ENCODE assay signal across 18 cellular contexts in the genomic region with DNA sequence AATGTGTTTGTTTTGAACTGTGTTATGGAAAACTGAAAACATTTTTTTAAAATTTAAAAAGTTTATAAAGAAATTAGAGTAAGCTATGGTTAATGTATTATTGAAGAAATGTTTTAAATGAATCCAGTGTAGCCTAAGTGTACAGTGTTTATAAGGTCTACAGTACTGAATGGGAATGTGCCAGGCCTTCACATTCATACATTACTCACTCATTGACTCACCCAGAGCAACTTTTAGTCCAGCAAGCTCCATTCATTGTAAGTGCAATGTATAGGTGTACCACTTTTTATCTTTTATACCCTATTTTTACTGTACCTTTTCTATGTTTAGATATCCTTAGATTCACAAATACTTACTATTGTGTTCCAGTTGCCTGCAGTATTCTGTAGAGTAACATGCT.
DNase-seq lines count a peak whose midpoint lies in the region; ATAC-seq and TF ChIP-seq lines count a peak whose summit lies in the region.
"Had no signal": no experiment of that assay in that cellular context is flagged by ENCODE, and none has a peak within 500 bp of the region (broad histone marks: within the 10 kb centered on the region; RNA-seq: fewer than 3 reads in every experiment).

No MANE protein-coding gene starts in this region.

- H3K9me3 ChIP-seq in neural progenitor cell (ENCODE audit: low read depth) = no peaks in the 10 kb centered on the region
- H3K9me3 ChIP-seq: heart left ventricle, left ventricle myocardium inferior, psoas muscle had no signal

- no peak for TF ChIP-seq CTCF in cardiac fibroblast (IDR thresholded peaks at IDR 0.05; ENCODE audit: low read depth, low read length)
- TF ChIP-seq CTCF in kidney epithelial cell (IDR thresholded peaks at IDR 0.05; ENCODE audit: insufficient read depth, low read length, poor library complexity, severe bottlenecking) = no peak
- no peak for TF ChIP-seq CTCF in neural progenitor cell (IDR thresholded peaks at IDR 0.05)

- H3K36me3 Mint-ChIP-seq in neural progenitor cell = no peaks in the 10 kb centered on the region
- H3K36me3 Mint-ChIP-seq: CD14-positive monocyte had no signal

- H3K4me1 Mint-ChIP-seq in neural progenitor cell = peaks cover 6% of the 10 kb centered on the region
- H3K4me1 Mint-ChIP-seq: CD14-positive monocyte had no signal

- H3K9me3 Mint-ChIP-seq in neural progenitor cell = no peaks in the 10 kb centered on the region
- H3K9me3 Mint-ChIP-seq: CD14-positive monocyte had no signal

- no peak for ATAC-seq in GM18870 (IDR thresholded peaks at IDR 0.05; ENCODE audit: unreplicated experiment)
- ATAC-seq: heart left ventricle, psoas muscle had no signal

- no peaks in the 10 kb centered on the region for H4K20me1 ChIP-seq in neural progenitor cell (ENCODE audit: low read depth)

- H2AFZ ChIP-seq in neural progenitor cell (replicated peaks) = no peak overlapping the region

- H3K79me2 ChIP-seq in neural progenitor cell (ENCODE audit: low read depth) = no peaks in the 10 kb centered on the region

- no peaks in the 10 kb centered on the region for H3K27me3 Mint-ChIP-seq in neural progenitor cell (ENCODE audit: insufficient read depth, low read depth)

- DNase-seq in Daoy (ENCODE audit: low read depth) (peak; percentile 36), NCI-H460 (ENCODE audit: extremely low read depth, low read depth) (peak; percentile 18), cardiac fibroblast (ENCODE audit: low read depth in 2 of 2) (peak; percentile 51 to 86), kidney epithelial cell (ENCODE audit: low read depth) (peak; percentile 50), DMS 273 treated with DMSO at 0.1 percent for 48 hours (lab: John Stamatoyannopoulos, UW) (no peak), neural progenitor cell (ENCODE audit: low spot score) (no peak), foreskin melanocyte (no peak)
- DNase-seq: activated T-cell treated with anti-CD3 and anti-CD28 coated beads, Interleukin-2, amount 50 U/mL, for 48 hours; amygdala; DND-41; heart left ventricle; left ventricle myocardium inferior; NCI-H1048; NCI-H2171 treated with DMSO at 0.1 percent for 48 hours; NK-92 treated with Interleukin-12 subunit alpha and Interleukin-12 subunit beta, amount 100 ng/mL, for 24 hours; psoas muscle had no signal

- H3K27me3 ChIP-seq in kidney epithelial cell (ENCODE audit: control insufficient read depth, insufficient read depth, low read length) = no peaks in the 10 kb centered on the region
- no peaks in the 10 kb centered on the region for H3K27me3 ChIP-seq in neural progenitor cell
- H3K27me3 ChIP-seq: heart left ventricle had no signal

- H3K4me3 Mint-ChIP-seq in neural progenitor cell = no peak overlapping the region
- H3K4me3 Mint-ChIP-seq: CD14-positive monocyte had no signal

- H3K9ac ChIP-seq in neural progenitor cell = no peak overlapping the region

- no peak overlapping the region for H3K4me2 ChIP-seq in neural progenitor cell

- peaks cover 14% of the 10 kb centered on the region for H3K4me1 ChIP-seq in neural progenitor cell
- H3K4me1 ChIP-seq: left ventricle myocardium inferior, psoas muscle had no signal

- H3K27ac Mint-ChIP-seq in neural progenitor cell = no peak overlapping the region
- H3K27ac Mint-ChIP-seq: CD14-positive monocyte had no signal

- no peaks in the 10 kb centered on the region for H3K36me3 ChIP-seq in kidney epithelial cell (ENCODE audit: control insufficient read depth, insufficient read depth, low read length)
- H3K36me3 ChIP-seq in neural progenitor cell = no peaks in the 10 kb centered on the region
- H3K36me3 ChIP-seq: heart left ventricle, left ventricle myocardium inferior had no signal

- no peaks in the 10 kb centered on the region for H3F3A ChIP-seq in neural progenitor cell (ENCODE audit: low read depth)

- H3K27ac ChIP-seq in neural progenitor cell = no peak overlapping the region
- H3K27ac ChIP-seq: heart left ventricle, left ventricle myocardium inferior, psoas muscle had no signal

- H3K4me3 ChIP-seq in cardiac fibroblast (replicated peaks in 1 of 2; ENCODE audit: low read depth in 2 of 2, low read length in 2 of 2) (no peak overlapping the region), kidney epithelial cell (ENCODE audit: low read depth, low read length) (no peak overlapping the region), neural progenitor cell (no peak overlapping the region)
- H3K4me3 ChIP-seq: heart left ventricle, left ventricle myocardium inferior, psoas muscle had no signal

Comparison
In these comparisons a context has a peak if more than half of its experiments do, and no peak if none do; other contexts are left out.
1. DNase-seq: peak in Daoy (single experiment), NCI-H460 (single experiment), cardiac fibroblast (2 of 2) and kidney epithelial cell (single experiment); none in DMS 273 treated with DMSO at 0.1 percent for 48 hours (single experiment), neural progenitor cell (single experiment) and foreskin melanocyte (single experiment).